ENCODE assay signal across 20 cellular contexts in the genomic region with DNA sequence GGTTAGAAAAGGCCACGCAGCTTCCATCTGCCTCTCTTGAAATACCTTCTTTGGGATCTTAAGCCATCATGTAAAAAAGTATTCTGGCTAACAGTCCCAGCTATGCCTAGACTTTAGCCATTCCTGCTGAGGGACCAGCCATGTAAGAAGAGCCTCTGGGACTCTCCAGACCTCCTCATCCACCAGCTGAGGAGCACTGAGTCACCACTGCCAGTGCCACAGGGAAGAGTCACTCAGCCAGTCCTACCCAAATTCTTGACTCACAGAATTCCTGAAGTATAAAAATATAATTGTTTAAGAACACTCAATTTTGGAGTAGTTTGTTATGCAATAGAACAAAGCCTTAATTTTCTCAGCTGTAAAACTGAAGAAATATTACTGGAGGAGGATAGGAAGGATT.
DNase-seq lines count a peak whose midpoint lies in the region; ATAC-seq, FAIRE-seq and TF ChIP-seq lines count a peak whose summit lies in the region.
"Had no signal": no experiment of that assay in that cellular context is flagged by ENCODE, and none has a peak within 500 bp of the region (broad histone marks: within the 10 kb centered on the region; RNA-seq: fewer than 3 reads in every experiment).

No MANE protein-coding gene starts in this region.

- H3K4me3 ChIP-seq in astrocyte (ENCODE audit: insufficient read depth, low read depth, low read length) (no peak overlapping the region), tibial nerve (no peak overlapping the region)
- H3K4me3 ChIP-seq: ascending aorta, hepatocyte, K562, left ventricle myocardium inferior, PC-9, sigmoid colon had no signal

- no peak for ATAC-seq in HG02885 (IDR thresholded peaks at IDR 0.05; ENCODE audit: poor library complexity, unreplicated experiment)
- ATAC-seq in GM21528 (IDR thresholded peaks at IDR 0.05; ENCODE audit: low FRiP score, unreplicated experiment): no peak
- ATAC-seq: K562 had no signal

- no peaks in the 10 kb centered on the region for H3K27me3 Mint-ChIP-seq in astrocyte (ENCODE audit: low read depth, unreplicated experiment)
- H3K27me3 Mint-ChIP-seq: activated CD4-positive, alpha-beta T cell treated with anti-CD3 and anti-CD28 coated beads, Interleukin-2, amount 10 ng/mL, durations not matched to agents 7 days and 5 days had no signal

- no peaks in the 10 kb centered on the region for H3K36me3 Mint-ChIP-seq in astrocyte (ENCODE audit: low read depth, unreplicated experiment)

- peaks cover 45% of the 10 kb centered on the region for H3K4me1 Mint-ChIP-seq in astrocyte (ENCODE audit: low read depth, unreplicated experiment)
- H3K4me1 Mint-ChIP-seq: activated CD4-positive, alpha-beta T cell treated with anti-CD3 and anti-CD28 coated beads, Interleukin-2, amount 10 ng/mL, durations not matched to agents 7 days and 5 days; nephron progenitor cell had no signal

- no peak for TF ChIP-seq CTCF in astrocyte (IDR thresholded peaks at IDR 0.05; ENCODE audit: insufficient read depth, low read depth, low read length)
- TF ChIP-seq CTCF in tibial nerve (IDR thresholded peaks at IDR 0.05): no peak

- H3K79me2 ChIP-seq in astrocyte (ENCODE audit: insufficient read depth, low read length): no peaks in the 10 kb centered on the region
- H3K79me2 ChIP-seq: hepatocyte had no signal

- H3K9me3 ChIP-seq in astrocyte (ENCODE audit: insufficient read depth, low read depth, low read length) (no peaks in the 10 kb centered on the region), tibial nerve (no peaks in the 10 kb centered on the region)
- H3K9me3 ChIP-seq: ascending aorta, sigmoid colon had no signal

- TF ChIP-seq POLR2A in tibial nerve (IDR thresholded peaks at IDR 0.05): no peak

- H3K9me3 Mint-ChIP-seq in astrocyte (ENCODE audit: unreplicated experiment): no peaks in the 10 kb centered on the region
- H3K9me3 Mint-ChIP-seq: nephron progenitor cell had no signal

- no peaks in the 10 kb centered on the region for H4K20me1 ChIP-seq in astrocyte (ENCODE audit: insufficient read depth, low read length)

- H3K9ac ChIP-seq in astrocyte (ENCODE audit: low read length): peak overlapping the region; percentile 53

- DNase-seq in A172 (ENCODE audit: low spot score) (peak; percentile 74), HS-27A (ENCODE audit: low read depth) (peak; percentile 88), astrocyte (ENCODE audit: low read depth) (peak; percentile 80), iris pigment epithelial cell (ENCODE audit: low read depth) (peak; percentile 71), NOMO-1 treated with dmso at 0.1 percent for 144 hours (lab: John Stamatoyannopoulos, UW; ENCODE audit: unreplicated experiment) (no peak), tibial nerve (ENCODE audit: low spot score in 2 of 2) (no peak)
- DNase-seq: 8988T; activated CD4-positive, alpha-beta T cell treated with anti-CD3 and anti-CD28 coated beads, Interleukin-2, amount 10 ng/mL, durations not matched to agents 7 days and 5 days; left ventricle myocardium inferior; NCI-H1436; NCI-H446 treated with DMSO at 0.1 percent for 48 hours; nephron progenitor cell; sigmoid colon had no signal

- no peaks in the 10 kb centered on the region for H3K27me3 ChIP-seq in astrocyte (ENCODE audit: insufficient read depth, low read length)
- no peaks in the 10 kb centered on the region for H3K27me3 ChIP-seq in tibial nerve
- H3K27me3 ChIP-seq: ascending aorta, hepatocyte, sigmoid colon had no signal

- no peak overlapping the region for H3K4me3 Mint-ChIP-seq in astrocyte (ENCODE audit: unreplicated experiment)
- H3K4me3 Mint-ChIP-seq: activated CD4-positive, alpha-beta T cell treated with anti-CD3 and anti-CD28 coated beads, Interleukin-2, amount 10 ng/mL, durations not matched to agents 7 days and 5 days; nephron progenitor cell; T-helper 1 cell treated with Interleukin-12 subunit alpha and Interleukin-12 subunit beta and Interleukin-4 antibody, amounts not matched to agents 30 μg/mL and 1 μg/mL, for 36 hours had no signal

- H3K36me3 ChIP-seq in astrocyte (ENCODE audit: insufficient read depth, low read length): no peaks in the 10 kb centered on the region
- no peaks in the 10 kb centered on the region for H3K36me3 ChIP-seq in tibial nerve
- H3K36me3 ChIP-seq: ascending aorta, left ventricle myocardium inferior, sigmoid colon had no signal

- H2AFZ ChIP-seq in astrocyte (ENCODE audit: low read depth, low read length): no peak overlapping the region
- H2AFZ ChIP-seq: hepatocyte, PC-9 had no signal

- H3K27ac Mint-ChIP-seq in astrocyte (ENCODE audit: unreplicated experiment): peak overlapping the region; percentile 90
- H3K27ac Mint-ChIP-seq: activated CD4-positive, alpha-beta T cell treated with anti-CD3 and anti-CD28 coated beads, Interleukin-2, amount 10 ng/mL, durations not matched to agents 7 days and 5 days; T-helper 1 cell treated with Interleukin-12 subunit alpha and Interleukin-12 subunit beta and Interleukin-4 antibody, amounts not matched to agents 30 μg/mL and 1 μg/mL, for 36 hours had no signal

- 80 to 96% methylated on average over 1 of the region's 1 CpG for WGBS in tibial nerve, 2 donors

- peak overlapping the region; percentile 93 for H3K27ac ChIP-seq in astrocyte (ENCODE audit: low read depth, low read length)
- peak overlapping the region in 1 of 4 donors; percentile 25 for H3K27ac ChIP-seq in tibial nerve
- H3K27ac ChIP-seq: ascending aorta, hepatocyte, left ventricle myocardium inferior, PC-9, sigmoid colon had no signal

- no peak for TF ChIP-seq EP300 in tibial nerve (IDR thresholded peaks at IDR 0.05)

- peaks cover 32% of the 10 kb centered on the region for H3K4me1 ChIP-seq in astrocyte (ENCODE audit: insufficient read depth, low read length)
- H3K4me1 ChIP-seq in tibial nerve: peaks cover 0 to 25% (median 4%) of the 10 kb centered on the region in 4 donors
- H3K4me1 ChIP-seq: ascending aorta had no signal

- H3K4me2 ChIP-seq in astrocyte (ENCODE audit: low read length): peak overlapping the region; percentile 58
- H3K4me2 ChIP-seq: hepatocyte, PC-9 had no signal

- no peak for FAIRE-seq in astrocyte (lab: Jason Lieb, UNC)
- FAIRE-seq: K562 had no signal

Comparison
In these comparisons a context has a peak if more than half of its experiments do, and no peak if none do; other contexts are left out.
1. DNase-seq: peak in A172 (single experiment), HS-27A (single experiment), astrocyte (single experiment) and iris pigment epithelial cell (single experiment); none in NOMO-1 treated with dmso at 0.1 percent for 144 hours (single experiment) and tibial nerve (0 of 2).